Comparison of ENCODE assay signal across 17 cellular contexts in genomic region chr6:109298605-109299004, GRCh38.
DNase-seq lines count a peak whose midpoint lies in the region; ATAC-seq and TF ChIP-seq lines count a peak whose summit lies in the region.
"Had no signal": no experiment of that assay in that cellular context is flagged by ENCODE, and none has a peak within 500 bp of the region (broad histone marks: within the 10 kb centered on the region; RNA-seq: fewer than 3 reads in every experiment).

No MANE protein-coding gene starts in this region.

- TF ChIP-seq EP300 in esophagus muscularis mucosa (IDR thresholded peaks at IDR 0.05), result no peak

- H3K4me3 ChIP-seq in esophagus muscularis mucosa (no peak overlapping the region), stomach smooth muscle (ENCODE audit: low read length in 2 of 2) (no peak overlapping the region)
- H3K4me3 ChIP-seq: Peyer's patch had no signal

- H3K27me3 ChIP-seq in esophagus muscularis mucosa (no peaks in the 10 kb centered on the region), stomach smooth muscle (ENCODE audit: control insufficient read depth in 1 of 2, insufficient read depth in 2 of 2, low read length in 2 of 2) (no peaks in the 10 kb centered on the region)
- H3K27me3 ChIP-seq: Peyer's patch had no signal

- H3K9ac ChIP-seq in stomach smooth muscle (ENCODE audit: low read length in 2 of 2), result no peak overlapping the region

- 85% methylated on average over 2 of the region's 2 CpGs for WGBS in esophagus muscularis mucosa

- no peak for TF ChIP-seq POLR2A in esophagus muscularis mucosa (IDR thresholded peaks at IDR 0.05; ENCODE audit: low read depth)

- peaks cover 32 to 72% (median 64%) of the 10 kb centered on the region in 4 donors for H3K4me1 ChIP-seq in esophagus muscularis mucosa
- H3K4me1 ChIP-seq in stomach smooth muscle (ENCODE audit: control insufficient read depth, insufficient read depth, low read length), result peaks cover 51% of the 10 kb centered on the region

- H3K27ac ChIP-seq in esophagus muscularis mucosa (replicated peaks in 1 of 4) (peak overlapping the region; percentile 79 to 85 (median 82)), stomach smooth muscle (ENCODE audit: low read length) (peak overlapping the region; percentile 93)

- no peak for TF ChIP-seq CTCF in esophagus muscularis mucosa (IDR thresholded peaks at IDR 0.05)

- no peak for ATAC-seq in GM21447 (IDR thresholded peaks at IDR 0.05; ENCODE audit: unreplicated experiment)
- ATAC-seq: SK-N-SH treated with all-trans-retinoic acid at 6 μM for 48 hours had no signal

- H3K9me3 ChIP-seq in esophagus muscularis mucosa, result no peaks in the 10 kb centered on the region
- no peaks in the 10 kb centered on the region for H3K9me3 ChIP-seq in stomach smooth muscle (ENCODE audit: control insufficient read depth in 2 of 2, low read length in 2 of 2)
- H3K9me3 ChIP-seq: Peyer's patch had no signal

- DNase-seq in KG1 (lab: John Stamatoyannopoulos, UW) (peak; percentile 32), MV-4-11 (lab: John Stamatoyannopoulos, UW) (peak; percentile 54), esophagus muscularis mucosa (ENCODE audit: extremely low spot score) (no peak), NCI-H2081 treated with DMSO at 0.1 percent for 48 hours (lab: John Stamatoyannopoulos, UW) (no peak), HK-2 (ENCODE audit: unreplicated experiment) (no peak)
- DNase-seq: CD8-positive, alpha-beta memory T cell; DND-41; GDM1; GOT3; NCI-H146; NCI-H345; NK-92 treated with Interleukin-12 subunit alpha and Interleukin-12 subunit beta, amount 100 ng/mL, for 24 hours; Peyer's patch; SHP77 had no signal

- intact Hi-C loops in esophagus muscularis mucosa (cut with DNase I), result no loop called here

- no peaks in the 10 kb centered on the region for H3K36me3 ChIP-seq in esophagus muscularis mucosa
- H3K36me3 ChIP-seq in stomach smooth muscle (ENCODE audit: control insufficient read depth in 2 of 2, insufficient read depth in 2 of 2, low read length in 2 of 2), result no peaks in the 10 kb centered on the region
- H3K36me3 ChIP-seq: Peyer's patch had no signal

Comparison
In these comparisons a context has a peak if more than half of its experiments do, and no peak if none do; other contexts are left out.
1. DNase-seq: peak in KG1 (single experiment) and MV-4-11 (single experiment); none in esophagus muscularis mucosa (single experiment), NCI-H2081 treated with DMSO at 0.1 percent for 48 hours (single experiment) and HK-2 (single experiment).